Comparison of ENCODE assay signal across 19 cellular contexts in the genomic region with DNA sequence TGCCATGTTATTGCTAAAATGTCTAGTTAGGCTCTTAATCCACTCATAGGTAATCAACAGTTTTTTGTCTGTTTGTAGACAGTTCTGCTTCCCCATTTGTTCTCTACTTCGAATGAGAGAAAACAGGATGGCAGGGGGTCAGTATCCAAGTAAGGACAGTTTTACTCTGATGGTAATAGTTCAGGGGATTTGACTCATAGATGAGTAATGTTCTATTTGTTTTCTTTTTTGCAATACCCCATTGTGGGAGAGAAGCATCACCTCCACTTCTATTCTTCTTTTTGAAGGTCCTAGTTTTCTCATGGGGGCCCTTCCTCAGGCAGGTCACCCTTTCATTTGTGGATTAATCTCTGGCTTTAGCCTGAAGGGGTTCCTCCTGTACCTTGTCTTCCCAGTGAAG.
A peak's percentile ranks its signal among the peaks of the same experiment; 100 is the strongest.
DNase-seq lines count a peak whose midpoint lies in the region; ATAC-seq and TF ChIP-seq lines count a peak whose summit lies in the region.
"Had no signal": no experiment of that assay in that cellular context is flagged by ENCODE, and none has a peak within 500 bp of the region (broad histone marks: within the 10 kb centered on the region; RNA-seq: fewer than 3 reads in every experiment).

No MANE protein-coding gene starts in this region.

- no peak overlapping the region for H3K4me3 ChIP-seq in RWPE2 (ENCODE audit: severe bottlenecking)
- H3K4me3 ChIP-seq: left lung, prostate gland had no signal

- H3K27ac ChIP-seq in RWPE2 (ENCODE audit: poor library complexity, severe bottlenecking): no peak overlapping the region
- H3K27ac ChIP-seq: 22Rv1, left lung, prostate gland had no signal

- no peaks in the 10 kb centered on the region for H3K27me3 ChIP-seq in RWPE2 (ENCODE audit: insufficient read depth, poor library complexity, severe bottlenecking)
- H3K27me3 ChIP-seq: left lung had no signal

- no peak for TF ChIP-seq CTCF in RWPE2 (IDR thresholded peaks at IDR 0.05; ENCODE audit: poor library complexity, severe bottlenecking)

- DNase-seq in DMS53 (lab: John Stamatoyannopoulos, UW): peak; percentile 17
- no peak for DNase-seq in DMS53 treated with DMSO at 0.1 percent for 48 hours (lab: John Stamatoyannopoulos, UW; ENCODE audit: unreplicated experiment)
- DNase-seq in RWPE2 (ENCODE audit: low spot score): no peak
- DNase-seq in fibroblast of gingiva (ENCODE audit: low read depth): peak; percentile 4
- DNase-seq in smooth muscle cell of the brain vasculature (ENCODE audit: low read depth, low spot score): peak; percentile 53
- DNase-seq: activated CD4-positive, alpha-beta T cell treated with anti-CD3 and anti-CD28 coated beads, Interleukin-2, amount 10 ng/mL, durations not matched to agents 7 days and 5 days; activated T-cell treated with anti-CD3 and anti-CD28 coated beads, Interleukin-2, amount 50 U/mL, for 4 hours; CD4-positive, alpha-beta T cell; cortex of kidney; hippocampal formation; left lung; NCI-H1694; NCI-H526 had no signal

- peaks cover 12% of the 10 kb centered on the region for H3K4me1 ChIP-seq in RWPE2 (ENCODE audit: insufficient read depth, poor library complexity, severe bottlenecking)
- H3K4me1 ChIP-seq: left lung, prostate gland had no signal

- H3K9me3 ChIP-seq in RWPE2 (ENCODE audit: severe bottlenecking): no peaks in the 10 kb centered on the region
- H3K9me3 ChIP-seq: left lung, prostate gland had no signal

- no peaks in the 10 kb centered on the region; the same call in 1 of the 2 replicates for H3K36me3 ChIP-seq in RWPE2 (ENCODE audit: low read depth)
- H3K36me3 ChIP-seq: left lung, prostate gland had no signal

- ATAC-seq in RWPE2 (ENCODE audit: low read depth) (peak; percentile 94), HG03108 (IDR thresholded peaks at IDR 0.05; ENCODE audit: unreplicated experiment) (no peak), GM19463 (IDR thresholded peaks at IDR 0.05; ENCODE audit: unreplicated experiment) (no peak), GM21447 (IDR thresholded peaks at IDR 0.05; ENCODE audit: unreplicated experiment) (no peak)
- ATAC-seq: activated T-cell treated with anti-CD3 and anti-CD28 coated beads, Interleukin-2, amount 50 U/mL, for 4 hours; esophagus mucosa; left lung had no signal

Comparison
In these comparisons a context has a peak if more than half of its experiments do, and no peak if none do; other contexts are left out.
1. DNase-seq: peak in DMS53 (single experiment), fibroblast of gingiva (single experiment) and smooth muscle cell of the brain vasculature (single experiment); none in DMS53 treated with DMSO at 0.1 percent for 48 hours (single experiment) and RWPE2 (single experiment).